In the genomic region with DNA sequence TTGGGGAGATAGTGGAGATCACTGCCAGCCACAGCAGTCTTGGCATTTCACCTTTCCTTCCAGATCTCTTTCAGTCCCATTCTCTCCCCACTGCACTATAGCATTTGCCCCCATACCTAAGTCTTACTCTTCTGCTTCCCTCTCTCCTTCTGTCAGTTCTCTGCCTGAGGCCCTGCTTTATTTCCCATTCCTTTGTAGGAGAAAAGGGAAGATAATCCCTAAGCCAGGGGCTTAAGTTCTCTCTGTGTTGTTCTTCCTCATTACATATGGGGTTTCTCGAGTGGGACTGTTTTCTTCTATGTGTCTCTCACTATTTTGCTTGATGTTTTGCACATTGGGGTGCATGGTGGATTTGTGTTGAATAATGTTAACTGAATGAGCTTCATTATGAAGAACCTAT, we compare ENCODE assay signal across 1 cellular context.
TF ChIP-seq lines count a peak whose summit lies in the region.

No MANE protein-coding gene starts in this region.

TF ChIP-seq in HEK293, 187 proteins besides CTCF, POLR2A, EP300 and RAD21 (continued from another document):
- TF ChIP-seq, protein P1, sequence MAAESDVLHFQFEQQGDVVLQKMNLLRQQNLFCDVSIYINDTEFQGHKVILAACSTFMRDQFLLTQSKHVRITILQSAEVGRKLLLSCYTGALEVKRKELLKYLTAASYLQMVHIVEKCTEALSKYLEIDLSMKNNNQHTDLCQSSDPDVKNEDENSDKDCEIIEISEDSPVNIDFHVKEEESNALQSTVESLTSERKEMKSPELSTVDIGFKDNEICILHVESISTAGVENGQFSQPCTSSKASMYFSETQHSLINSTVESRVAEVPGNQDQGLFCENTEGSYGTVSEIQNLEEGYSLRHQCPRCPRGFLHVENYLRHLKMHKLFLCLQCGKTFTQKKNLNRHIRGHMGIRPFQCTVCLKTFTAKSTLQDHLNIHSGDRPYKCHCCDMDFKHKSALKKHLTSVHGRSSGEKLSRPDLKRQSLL (tag by site-specific recombination; IDR thresholded peaks at IDR 0.05), result no peak
- TF ChIP-seq PRDM1 (tag by site-specific recombination; IDR thresholded peaks at IDR 0.05), result no peak
TF ChIP-seq in HEK293: peak in this region for 0.
